Comparison of ENCODE assay signal across 17 cellular contexts in genomic region chr10:69497611-69498390, GRCh38. TPM values are rescaled to one million over a fixed set of nuclear protein-coding genes. Genes with fewer than 3 reads are reported as not detected.
DNase-seq lines count a peak whose midpoint lies in the region; ATAC-seq, FAIRE-seq and TF ChIP-seq lines count a peak whose summit lies in the region.
"Had no signal": no experiment of that assay in that cellular context is flagged by ENCODE, and none has a peak within 500 bp of the region (broad histone marks: within the 10 kb centered on the region; RNA-seq: fewer than 3 reads in every experiment).

No MANE protein-coding gene starts in this region.

- H3K4me2 ChIP-seq in K562 (ENCODE audit: insufficient read depth, low read length): no peak overlapping the region

- no peak overlapping the region for H3K27ac Mint-ChIP-seq in activated naive CD4-positive, alpha-beta T cell treated with anti-CD3 and anti-CD28 coated beads, Interleukin-2, amount 10 ng/mL, durations not matched to agents 7 days and 5 days

- no TSS peak for BruUV-seq in K562 (replicated peaks; lab: Mats Ljungman, UMichigan)

- no peaks in the 10 kb centered on the region for H3K79me2 ChIP-seq in K562 (ENCODE audit: control insufficient read depth, insufficient read depth, low read length)

- H3K36me3 Mint-ChIP-seq in activated naive CD4-positive, alpha-beta T cell treated with anti-CD3 and anti-CD28 coated beads, Interleukin-2, amount 10 ng/mL, durations not matched to agents 7 days and 5 days: no peaks in the 10 kb centered on the region

- peak; percentile 9 for DNase-seq in activated naive CD4-positive, alpha-beta T cell treated with Interleukin-2 at 50 U/mL for 16 hours
- no peak for DNase-seq in activated naive CD4-positive, alpha-beta T cell treated with anti-CD3 and anti-CD28 coated beads, Interleukin-2, amount 10 ng/mL, durations not matched to agents 7 days and 5 days
- DNase-seq in K562 (ENCODE audit: extremely low read depth in 1 of 4, low spot score in 3 of 4) (no peak), lung microvascular endothelial cell (ENCODE audit: low read depth in 2 of 2) (peak; percentile 50 to 76), NOMO-1 treated with dmso at 0.1 percent for 144 hours (lab: John Stamatoyannopoulos, UW; ENCODE audit: unreplicated experiment) (no peak), NAMALWA (ENCODE audit: low spot score) (no peak)
- DNase-seq: activated T-cell treated with anti-CD3 and anti-CD28 coated beads, Interleukin-2, amount 50 U/mL, for 1 hour; foreskin keratinocyte; NCI-H2029 treated with DMSO at 0.1 percent for 48 hours; NCI-H526 treated with DMSO at 0.1 percent for 48 hours; stimulated activated CD4-positive, alpha-beta T cell treated with anti-CD3 and anti-CD28 coated beads, Interleukin-1b, Interleukin-23, amount 100 ng/mL, for 48 hours; SW 1271 had no signal

- CTCF ChIA-PET in activated naive CD4-positive, alpha-beta T cell treated with anti-CD3 and anti-CD28 coated beads, Interleukin-2, amount 10 ng/mL, durations not matched to agents 7 days and 5 days (lab: Charles Lee): interaction anchor here (1.9 kb wide), 1 partner anchor 10 kb away, joined by 7 read pairs; no protein-coding TSS in a partner anchor
- CTCF ChIA-PET in K562 (lab: Yijun Ruan, JAX; ENCODE audit: low intra/inter-chr PET ratio): no interaction called here

- no peak for TF ChIP-seq EP300 in K562 (IDR thresholded peaks at IDR 0.05; ENCODE audit: low read length)

- in situ Hi-C loops in K562 (cut with MboI): no loop called here

- peaks cover 8% of the 10 kb centered on the region for H3K4me1 Mint-ChIP-seq in activated naive CD4-positive, alpha-beta T cell treated with anti-CD3 and anti-CD28 coated beads, Interleukin-2, amount 10 ng/mL, durations not matched to agents 7 days and 5 days

- H3K9me3 ChIP-seq in K562 (replicated peaks; ENCODE audit: control insufficient read depth, insufficient read depth, low read depth, low read length) (no peaks in the 10 kb centered on the region), subcutaneous abdominal adipose tissue (ENCODE audit: control insufficient read depth in 5 of 5, low read length in 5 of 5) (no peaks in the 10 kb centered on the region)
- H3K9me3 ChIP-seq: ascending aorta had no signal

- no peak for TF ChIP-seq RAD21 in K562 (CRISPR knock-in tag; conservative IDR thresholded peaks at IDR 0.05 in 1 of 2, IDR thresholded peaks at IDR 0.05 in 1 of 2)

- H3K9ac ChIP-seq in K562 (ENCODE audit: insufficient read depth in 1 of 2, low read depth in 2 of 2, low read length in 2 of 2) (no peak overlapping the region), subcutaneous abdominal adipose tissue (ENCODE audit: low read length in 5 of 5) (no peak overlapping the region)

- WGBS in K562 (ENCODE audit: insufficient coverage, low coverage, missing lambda C conversion rate): 1% methylated on average over 11 of the region's 11 CpGs

- POLR2A ChIA-PET in K562 (lab: Yijun Ruan, JAX): interaction anchor here (0.6 to 0.7 kb wide), 2 partner anchors 113 to 144 kb away, joined by 3 to 4 read pairs; no protein-coding TSS in a partner anchor

- no peak overlapping the region for H3K4me3 Mint-ChIP-seq in activated naive CD4-positive, alpha-beta T cell treated with anti-CD3 and anti-CD28 coated beads, Interleukin-2, amount 10 ng/mL, durations not matched to agents 7 days and 5 days

- intact Hi-C loops in K562 (cut with micrococcal nuclease): no loop called here

- ATAC-seq in K562 (peak; percentile 19; the same call in 1 of the 3 replicates), HG02610 (IDR thresholded peaks at IDR 0.05; ENCODE audit: unreplicated experiment) (no peak)
- ATAC-seq: activated CD4-positive, CD25-positive, alpha-beta regulatory T cell treated with anti-CD3 and anti-CD28 coated beads, Interleukin-2, amount 50 U/mL, for 24 hours; foreskin keratinocyte; Panc1 had no signal

- H3K36me3 ChIP-seq in K562 (ENCODE audit: control insufficient read depth, insufficient read depth, low read length) (no peaks in the 10 kb centered on the region), subcutaneous abdominal adipose tissue (ENCODE audit: control insufficient read depth in 5 of 5, insufficient read depth in 5 of 5, low read length in 5 of 5) (peaks cover 0 to 83% (median 78%) of the 10 kb centered on the region in 5 donors)
- H3K36me3 ChIP-seq: ascending aorta had no signal

- no peak for FAIRE-seq in K562 (lab: Jason Lieb, UNC)

- H3K4me1 ChIP-seq in K562 (replicated peaks in 1 of 2; ENCODE audit: control insufficient read depth in 2 of 2, insufficient read depth in 2 of 2, low read length in 2 of 2): no peaks in the 10 kb centered on the region
- H3K4me1 ChIP-seq in subcutaneous abdominal adipose tissue (ENCODE audit: control insufficient read depth in 5 of 5, insufficient read depth in 5 of 5, low read length in 5 of 5): peaks cover 0 to 40% (median 25%) of the 10 kb centered on the region in 5 donors
- H3K4me1 ChIP-seq: foreskin keratinocyte had no signal

- H3K9me3 Mint-ChIP-seq in activated naive CD4-positive, alpha-beta T cell treated with anti-CD3 and anti-CD28 coated beads, Interleukin-2, amount 10 ng/mL, durations not matched to agents 7 days and 5 days: no peaks in the 10 kb centered on the region

- no peak for TF ChIP-seq POLR2A in K562 (conservative IDR thresholded peaks at IDR 0.05)

- H3K4me3 ChIP-seq in K562 (no peak overlapping the region), subcutaneous abdominal adipose tissue (ENCODE audit: low read depth in 1 of 5, low read length in 5 of 5) (no peak overlapping the region)
- H3K4me3 ChIP-seq: ascending aorta had no signal

- H3K27ac ChIP-seq in K562 (ENCODE audit: extremely low read depth, low read depth, low read length): no peak overlapping the region
- H3K27ac ChIP-seq in subcutaneous abdominal adipose tissue (ENCODE audit: low read depth, low read length): peak overlapping the region; percentile 10
- H3K27ac ChIP-seq: foreskin keratinocyte had no signal

- no peaks in the 10 kb centered on the region for H3K9me1 ChIP-seq in K562 (ENCODE audit: control insufficient read depth, insufficient read depth, low read length)

- H3K27me3 ChIP-seq in K562 (ENCODE audit: control insufficient read depth in 2 of 2, insufficient read depth in 2 of 2, low read length in 2 of 2) (peaks cover 25 to 82% of the 10 kb centered on the region in 2 experiments), subcutaneous abdominal adipose tissue (ENCODE audit: control insufficient read depth in 5 of 5, insufficient read depth in 4 of 5, low read length in 5 of 5) (no peaks in the 10 kb centered on the region)
- H3K27me3 ChIP-seq: ascending aorta, foreskin keratinocyte had no signal

- no peak for TF ChIP-seq CTCF in K562 (IDR thresholded peaks at IDR 0.05 in 2 of 3, conservative IDR thresholded peaks at IDR 0.05 in 1 of 3; ENCODE audit: insufficient read depth in 2 of 3, low read depth in 1 of 3, low read length in 3 of 3)

- H4K20me1 ChIP-seq in K562 (replicated peaks; ENCODE audit: control insufficient read depth, insufficient read depth, low read length): peaks cover 12% of the 10 kb centered on the region

- no peak overlapping the region for H2AFZ ChIP-seq in K562 (ENCODE audit: low read depth, low read length)

- H3K27me3 Mint-ChIP-seq in activated naive CD4-positive, alpha-beta T cell treated with anti-CD3 and anti-CD28 coated beads, Interleukin-2, amount 10 ng/mL, durations not matched to agents 7 days and 5 days: peaks cover 5% of the 10 kb centered on the region

TF ChIP-seq in K562, 482 proteins besides CTCF, POLR2A, EP300 and RAD21 (continues in another document):
- TF ChIP-seq MTA3 (IDR thresholded peaks at IDR 0.05; ENCODE audit: borderline replicate concordance): no peak
- TF ChIP-seq MCM7 (IDR thresholded peaks at IDR 0.05): no peak
- TF ChIP-seq PRPF4 (IDR thresholded peaks at IDR 0.05; ENCODE audit: insufficient read depth, low read depth, low read length, poor library complexity, severe bottlenecking): no peak
- TF ChIP-seq ELK1 (CRISPR knock-in tag; IDR thresholded peaks at IDR 0.05): no peak
- no peak for TF ChIP-seq FOXK1 (CRISPR knock-in tag; IDR thresholded peaks at IDR 0.05; ENCODE audit: borderline replicate concordance)
- TF ChIP-seq ZBTB7A (IDR thresholded peaks at IDR 0.05; ENCODE audit: borderline replicate concordance, control insufficient read depth, low read depth, low read length): no peak
- TF ChIP-seq SMC3 (conservative IDR thresholded peaks at IDR 0.05; ENCODE audit: insufficient read depth, low read depth, low read length): no peak

RNA-seq across cellular contexts. Expression of gene TSPAN15, which starts 46.5 kb away (rescaled TPM):
- total RNA-seq in K562 (2011; cell fraction: chromatin; rRNA removed; ENCODE audit: low replicate concordance): 0.95 TPM in 1 of 2 replicates, not detected in the other
- 0.17 and 0.66 TPM in 2 replicates for total RNA-seq in K562 (2011; cell fraction: nucleolus; rRNA removed)
- 0.38 TPM in 1 of 2 replicates, not detected in the other for total RNA-seq in K562 (2011; cell fraction: nucleoplasm; rRNA removed)
- 0.78 and 1.0 TPM in 2 replicates for total RNA-seq in K562 (2014; rRNA removed)
- 0.33 and 0.35 TPM in 2 replicates for total RNA-seq in K562 (2014; rRNA removed; fragmentation: Illumina TruSeq; extraction: Trizol)
- 0.19 and 0.36 TPM in 2 replicates for total RNA-seq in K562 (2015; rRNA removed; fragmentation: Illumina TruSeq; extraction: Trizol)
- 0.53 and 0.83 TPM in 2 replicates for total RNA-seq in K562 (2021)
- 0.45 and 0.64 TPM in 2 replicates for polyA plus RNA-seq in K562 (2011; rRNA removed)
- polyA plus RNA-seq in K562 (2011; cell fraction: cytosol; rRNA removed): 0.81 and 0.88 TPM in 2 replicates
- polyA plus RNA-seq in K562 (2011; cell fraction: nucleus; rRNA removed): 0.71 and 0.73 TPM in 2 replicates
- 0.59 and 0.89 TPM in 2 replicates for polyA plus RNA-seq in K562 (2012)
- 0.26 and 0.45 TPM in 2 replicates for polyA plus RNA-seq in K562 (2014; fragmentation: Illumina TruSeq; extraction: Trizol)
- polyA plus RNA-seq in K562 (2014; fragmentation: Nextera tagmentation; extraction: Ambion mirVana): not detected
- 0.36 and 1.2 TPM in 2 replicates for polyA plus RNA-seq in K562 (2014; rRNA removed)
- 0.48 and 0.53 TPM in 2 replicates for polyA minus RNA-seq in K562 (2011; rRNA and poly(A)+ RNA removed)
- polyA minus RNA-seq in K562 (2011; cell fraction: cytosol; rRNA and poly(A)+ RNA removed): 0.95 and 2.6 TPM in 2 replicates
- 1.1 TPM in 2 replicates for polyA minus RNA-seq in K562 (2011; cell fraction: nucleus; rRNA and poly(A)+ RNA removed)
- 49.2 and 118 TPM in 2 replicates for total RNA-seq in lung microvascular endothelial cell

Comparison
In these comparisons a context has a peak if more than half of its experiments do, and no peak if none do; other contexts are left out.
1. DNase-seq: peak in activated naive CD4-positive, alpha-beta T cell treated with Interleukin-2 at 50 U/mL for 16 hours (single experiment) and lung microvascular endothelial cell (2 of 2); none in activated naive CD4-positive, alpha-beta T cell treated with anti-CD3 and anti-CD28 coated beads, Interleukin-2, amount 10 ng/mL, durations not matched to agents 7 days and 5 days (single experiment), K562 (0 of 4), NOMO-1 treated with dmso at 0.1 percent for 144 hours (single experiment) and NAMALWA (single experiment).
2. RNA of gene TSPAN15, which starts 46.5 kb away (total RNA-seq): 49.2 to 118 TPM in lung microvascular endothelial cell; 0.17 to 1.0 TPM in K562; every median in the first group is over 10 times any median in the second.